Comparison of ENCODE assay signal across 24 cellular contexts in the genomic region with DNA sequence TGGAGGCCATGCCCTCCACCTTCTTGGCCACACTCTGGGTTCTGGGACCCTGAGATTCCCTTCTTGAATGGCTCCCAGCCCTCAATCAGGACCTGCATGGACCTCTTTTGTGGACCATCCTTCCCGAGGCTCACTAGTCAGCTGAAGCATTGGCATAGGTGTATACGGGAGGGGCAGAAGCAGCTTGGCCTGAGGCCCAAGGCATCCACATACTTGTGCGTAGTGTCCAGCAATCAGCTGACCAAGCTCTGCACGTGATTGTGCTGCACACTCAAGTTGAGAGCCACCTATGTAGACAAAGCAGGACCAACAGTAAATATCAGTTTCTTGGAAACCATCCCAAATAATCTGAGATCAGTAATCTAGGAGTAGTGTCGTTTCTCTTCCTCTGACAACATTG.
A peak's percentile ranks its signal among the peaks of the same experiment; 100 is the strongest.
DNase-seq lines count a peak whose midpoint lies in the region; ATAC-seq and TF ChIP-seq lines count a peak whose summit lies in the region.
"Had no signal": no experiment of that assay in that cellular context is flagged by ENCODE, and none has a peak within 500 bp of the region (broad histone marks: within the 10 kb centered on the region; RNA-seq: fewer than 3 reads in every experiment).

No MANE protein-coding gene starts in this region.

- H3K9ac ChIP-seq in neuronal stem cell (ENCODE audit: low read depth, low read length, poor library complexity), result no peak overlapping the region
- H3K9ac ChIP-seq: BLaER1 treated with 17β-estradiol and CSF1 and Interleukin-3, amounts not matched to agents 10 nM and 100 nM; GM23248 had no signal

- H2BK15ac ChIP-seq in neuronal stem cell (ENCODE audit: low read length), result no peak overlapping the region

- no peak overlapping the region for H3K27ac Mint-ChIP-seq in T-helper 17 cell
- H3K27ac Mint-ChIP-seq in stimulated activated naive CD8-positive, alpha-beta T cell treated with anti-CD3 and anti-CD28 coated beads, Interleukin-15, amount 100 ng/mL, for 72 hours, result no peak overlapping the region
- H3K27ac Mint-ChIP-seq: CD4-positive, alpha-beta T cell; CD8-positive, alpha-beta memory T cell had no signal

- no peak overlapping the region for H2BK120ac ChIP-seq in neuronal stem cell (ENCODE audit: low read depth, low read length)

- H3K4me1 Mint-ChIP-seq in T-helper 17 cell, result peaks cover 6% of the 10 kb centered on the region
- peaks cover 4% of the 10 kb centered on the region for H3K4me1 Mint-ChIP-seq in stimulated activated naive CD8-positive, alpha-beta T cell treated with anti-CD3 and anti-CD28 coated beads, Interleukin-15, amount 100 ng/mL, for 72 hours

- H3K36me3 ChIP-seq in lower lobe of right lung, result no peaks in the 10 kb centered on the region
- no peaks in the 10 kb centered on the region for H3K36me3 ChIP-seq in neuronal stem cell (replicated peaks in 1 of 2; ENCODE audit: control insufficient read depth in 2 of 2, insufficient read depth in 2 of 2, low read length in 2 of 2)
- no peaks in the 10 kb centered on the region for H3K36me3 ChIP-seq in upper lobe of right lung
- H3K36me3 ChIP-seq: BE2C; BLaER1 treated with 17β-estradiol and CSF1 and Interleukin-3, amounts not matched to agents 10 nM and 100 nM had no signal

- H2BK12ac ChIP-seq in neuronal stem cell (ENCODE audit: low read length), result no peak overlapping the region

- H3K27me3 Mint-ChIP-seq in T-helper 17 cell, result peaks cover 88% of the 10 kb centered on the region
- peaks cover 74% of the 10 kb centered on the region for H3K27me3 Mint-ChIP-seq in stimulated activated naive CD8-positive, alpha-beta T cell treated with anti-CD3 and anti-CD28 coated beads, Interleukin-15, amount 100 ng/mL, for 72 hours

- WGBS in neuronal stem cell (ENCODE audit: extremely low coverage in 2 of 2, insufficient read length in 2 of 2, insufficient replicate concordance in 1 of 2), 2 donors, result no CpG with 5 or more reads among the region's 5 CpGs

- H3K4me2 ChIP-seq in neuronal stem cell (ENCODE audit: insufficient read depth, low read length, poor library complexity, severe bottlenecking), result no peak overlapping the region
- H3K4me2 ChIP-seq: A549; BLaER1 treated with 17β-estradiol and CSF1 and Interleukin-3, amounts not matched to agents 10 nM and 100 nM had no signal

- H3K23ac ChIP-seq in neuronal stem cell (ENCODE audit: low read depth, low read length, poor library complexity), result no peak overlapping the region

- H3K27me3 ChIP-seq in lower lobe of right lung (ENCODE audit: low read depth) (peaks cover 26% of the 10 kb centered on the region), neuronal stem cell (ENCODE audit: control insufficient read depth in 3 of 3, insufficient read depth in 3 of 3, low read depth in 1 of 3, low read length in 3 of 3) (peaks cover 0 to 11% (median 0%) of the 10 kb centered on the region in 3 experiments), upper lobe of right lung (peaks cover 25% of the 10 kb centered on the region)
- H3K27me3 ChIP-seq: BE2C; BLaER1 treated with 17β-estradiol and CSF1 and Interleukin-3, amounts not matched to agents 10 nM and 100 nM had no signal

- H3K14ac ChIP-seq in neuronal stem cell (ENCODE audit: low read length), result no peak overlapping the region

- H3K18ac ChIP-seq in neuronal stem cell (ENCODE audit: low read length), result peak overlapping the region; percentile 55

- H3K27ac ChIP-seq in lower lobe of right lung (no peak overlapping the region), neuronal stem cell (replicated peaks; ENCODE audit: low read length) (no peak overlapping the region), upper lobe of right lung (no peak overlapping the region)
- H3K27ac ChIP-seq: A549; BLaER1 treated with 17β-estradiol and CSF1 and Interleukin-3, amounts not matched to agents 10 nM and 100 nM; GM23248 had no signal

- no peak overlapping the region for H4K8ac ChIP-seq in neuronal stem cell (ENCODE audit: low read depth, low read length)

- ATAC-seq in lower lobe of right lung (peak; percentile 33 to 53), upper lobe of right lung (peak; percentile 59), T-helper 17 cell (no peak)
- no peak for ATAC-seq in stimulated activated naive CD8-positive, alpha-beta T cell treated with anti-CD3 and anti-CD28 coated beads, Interleukin-15, amount 100 ng/mL, for 72 hours
- ATAC-seq: A549, GM12878 had no signal

- H3K4ac ChIP-seq in neuronal stem cell (ENCODE audit: low read length), result no peak overlapping the region

- no peaks in the 10 kb centered on the region for H3K4me1 ChIP-seq in lower lobe of right lung
- H3K4me1 ChIP-seq in neuronal stem cell (ENCODE audit: control insufficient read depth in 2 of 2, insufficient read depth in 1 of 2, low read depth in 1 of 2, low read length in 2 of 2), result no peaks in the 10 kb centered on the region
- H3K4me1 ChIP-seq in upper lobe of right lung, result no peaks in the 10 kb centered on the region
- H3K4me1 ChIP-seq: A549; BE2C; BLaER1 treated with 17β-estradiol and CSF1 and Interleukin-3, amounts not matched to agents 10 nM and 100 nM had no signal

- H3K79me1 ChIP-seq in neuronal stem cell (ENCODE audit: low read depth, low read length), result no peaks in the 10 kb centered on the region

- H3K4me3 ChIP-seq in lower lobe of right lung (no peak overlapping the region), neuronal stem cell (ENCODE audit: low read length in 2 of 2) (no peak overlapping the region), upper lobe of right lung (no peak overlapping the region)
- H3K4me3 ChIP-seq: A549; BLaER1 treated with 17β-estradiol and CSF1 and Interleukin-3, amounts not matched to agents 10 nM and 100 nM; GM12878; GM23248 had no signal

- intact Hi-C loops in lower lobe of right lung (cut with DNase I) (loop anchor here (10.0 kb wide), 1 partner anchor 657 kb away; no protein-coding TSS in a partner anchor), upper lobe of right lung (cut with DNase I) (no loop called here)

- H3K9me3 Mint-ChIP-seq in stimulated activated naive CD8-positive, alpha-beta T cell treated with anti-CD3 and anti-CD28 coated beads, Interleukin-15, amount 100 ng/mL, for 72 hours, result no peaks in the 10 kb centered on the region
- H3K9me3 Mint-ChIP-seq: CD4-positive, alpha-beta T cell; CD8-positive, alpha-beta memory T cell had no signal

- peak; percentile 26 for DNase-seq in NCI-H2196 (lab: John Stamatoyannopoulos, UW; ENCODE audit: unreplicated experiment)
- DNase-seq in NCI-H2196 treated with DMSO at 0.1 percent for 48 hours (lab: John Stamatoyannopoulos, UW; ENCODE audit: unreplicated experiment), result no peak
- no peak for DNase-seq in lower lobe of right lung
- DNase-seq in neuronal stem cell (ENCODE audit: low spot score), result no peak
- DNase-seq in upper lobe of right lung, result no peak
- no peak for DNase-seq in T-helper 17 cell
- DNase-seq in stimulated activated naive CD8-positive, alpha-beta T cell treated with anti-CD3 and anti-CD28 coated beads, Interleukin-15, amount 100 ng/mL, for 72 hours, result no peak
- DNase-seq: 8988T; ACHN; AML-193; BE2C; CD4-positive, alpha-beta T cell; CD8-positive, alpha-beta memory T cell; DMS 273 treated with DMSO at 0.1 percent for 48 hours; DMS79; EL; GDM1; GM23248; H7; HCEC 1CT had no signal

- H2AFZ ChIP-seq in neuronal stem cell (ENCODE audit: low read length), result no peak overlapping the region
- H2AFZ ChIP-seq: GM23248 had no signal

- no peak overlapping the region for H3K4me3 Mint-ChIP-seq in T-helper 17 cell
- H3K4me3 Mint-ChIP-seq in stimulated activated naive CD8-positive, alpha-beta T cell treated with anti-CD3 and anti-CD28 coated beads, Interleukin-15, amount 100 ng/mL, for 72 hours, result no peak overlapping the region
- H3K4me3 Mint-ChIP-seq: CD4-positive, alpha-beta T cell; CD8-positive, alpha-beta memory T cell had no signal

- no peak overlapping the region for H2BK5ac ChIP-seq in neuronal stem cell (ENCODE audit: low read length)

- TF ChIP-seq CTCF in lower lobe of right lung (IDR thresholded peaks at IDR 0.05), result no peak
- no peak for TF ChIP-seq CTCF in upper lobe of right lung (IDR thresholded peaks at IDR 0.05)

- H3K9me3 ChIP-seq in lower lobe of right lung (no peaks in the 10 kb centered on the region), neuronal stem cell (replicated peaks in 1 of 2; ENCODE audit: control insufficient read depth in 2 of 2, insufficient read depth in 1 of 2, low read depth in 1 of 2, low read length in 2 of 2) (no peaks in the 10 kb centered on the region), upper lobe of right lung (no peaks in the 10 kb centered on the region), T-helper 17 cell (ENCODE audit: control insufficient read depth, low read length, poor library complexity, severe bottlenecking) (no peaks in the 10 kb centered on the region)
- H3K9me3 ChIP-seq: A549; BE2C; BLaER1 treated with 17β-estradiol and CSF1 and Interleukin-3, amounts not matched to agents 10 nM and 100 nM had no signal

- no peak overlapping the region for H4K91ac ChIP-seq in neuronal stem cell (ENCODE audit: low read depth, low read length, poor library complexity)

- H2AK5ac ChIP-seq in neuronal stem cell (ENCODE audit: low read depth, low read length), result no peak overlapping the region

- peaks cover 4% of the 10 kb centered on the region for H3K36me3 Mint-ChIP-seq in T-helper 17 cell (ENCODE audit: low read depth)
- H3K36me3 Mint-ChIP-seq: CD14-positive monocyte; CD8-positive, alpha-beta memory T cell had no signal

Comparison
In these comparisons a context has a peak if more than half of its experiments do, and no peak if none do; other contexts are left out.
1. ATAC-seq: peak in lower lobe of right lung (2 of 2) and upper lobe of right lung (single experiment); none in T-helper 17 cell (single experiment) and stimulated activated naive CD8-positive, alpha-beta T cell treated with anti-CD3 and anti-CD28 coated beads, Interleukin-15, amount 100 ng/mL, for 72 hours (single experiment).